Comparison of ENCODE assay signal across 16 cellular contexts in the genomic region with DNA sequence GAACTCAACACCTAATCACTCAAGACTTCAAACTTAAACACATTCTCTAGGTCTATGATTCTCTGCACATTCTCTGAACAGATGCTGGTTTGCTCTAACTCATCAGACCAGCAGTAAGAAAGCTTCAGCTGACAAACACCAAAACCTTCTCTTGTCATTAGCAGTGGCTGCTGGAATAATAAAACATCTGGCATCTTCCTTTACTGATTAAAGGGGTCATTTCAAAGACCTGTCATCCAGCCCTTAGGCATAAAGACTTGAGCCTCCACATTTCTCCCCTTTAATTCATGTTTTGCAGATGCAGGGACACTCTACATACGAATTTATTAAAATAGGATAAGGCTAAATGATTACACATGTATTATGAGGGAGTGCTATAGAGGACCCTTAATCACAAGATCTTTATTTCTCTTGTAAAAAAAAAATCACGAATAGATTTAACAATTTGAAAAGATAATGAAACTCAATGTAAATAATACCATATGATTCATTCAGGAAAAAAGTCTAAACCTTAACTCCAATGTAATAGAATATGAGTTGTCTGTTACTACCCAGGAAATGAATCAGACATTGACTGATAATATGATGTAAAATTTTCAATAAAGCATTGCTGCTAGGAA.
DNase-seq lines count a peak whose midpoint lies in the region; ATAC-seq, FAIRE-seq and TF ChIP-seq lines count a peak whose summit lies in the region.
"Had no signal": no experiment of that assay in that cellular context is flagged by ENCODE, and none has a peak within 500 bp of the region (broad histone marks: within the 10 kb centered on the region; RNA-seq: fewer than 3 reads in every experiment).

No MANE protein-coding gene starts in this region.

- no peaks in the 10 kb centered on the region for H3K27me3 Mint-ChIP-seq in chondrocyte (ENCODE audit: low read depth)

- H3K4me1 Mint-ChIP-seq in chondrocyte (ENCODE audit: low read depth): peaks cover 14% of the 10 kb centered on the region
- H3K4me1 Mint-ChIP-seq: nephron had no signal

- ATAC-seq in GM18519 (IDR thresholded peaks at IDR 0.05; ENCODE audit: low FRiP score, unreplicated experiment): no peak
- ATAC-seq: gastroesophageal sphincter had no signal

- H3K79me2 ChIP-seq in Loucy (ENCODE audit: insufficient read depth, low read length): no peaks in the 10 kb centered on the region

- H3K36me3 Mint-ChIP-seq in chondrocyte (ENCODE audit: low read depth): no peaks in the 10 kb centered on the region

- no peak overlapping the region for H3K4me2 ChIP-seq in Loucy (ENCODE audit: low read depth, low read length, poor library complexity, severe bottlenecking)

- H3K9me2 ChIP-seq in Loucy (replicated peaks; ENCODE audit: low read depth, low read length): no peaks in the 10 kb centered on the region

- no peaks in the 10 kb centered on the region for H3F3A ChIP-seq in Loucy (ENCODE audit: low read depth)

- H3K9ac ChIP-seq in Loucy (ENCODE audit: low read depth, low read length, poor library complexity, severe bottlenecking): no peak overlapping the region

- H3K4me1 ChIP-seq in Loucy (ENCODE audit: insufficient read depth, low read length, poor library complexity, severe bottlenecking): no peaks in the 10 kb centered on the region
- H3K4me1 ChIP-seq: gastroesophageal sphincter had no signal

- peak; percentile 80 for FAIRE-seq in D721Med (lab: Jason Lieb, UNC)
- FAIRE-seq: H1 had no signal

- peak overlapping the region; percentile 19 for H3K27ac Mint-ChIP-seq in chondrocyte (ENCODE audit: unreplicated experiment)
- H3K27ac Mint-ChIP-seq: T-helper 1 cell treated with Interleukin-12 subunit alpha and Interleukin-12 subunit beta and Interleukin-4 antibody, amounts not matched to agents 30 μg/mL and 1 μg/mL, for 36 hours had no signal

- no peak overlapping the region for H3K4me3 ChIP-seq in Loucy (ENCODE audit: low read length, poor library complexity, severe bottlenecking)
- H3K4me3 ChIP-seq: gastroesophageal sphincter, lung had no signal

- H3K36me3 ChIP-seq in Loucy (ENCODE audit: insufficient read depth, low read length): no peaks in the 10 kb centered on the region
- H3K36me3 ChIP-seq: gastroesophageal sphincter had no signal

- peak overlapping the region; percentile 10; the same call in 1 of the 2 replicates for H2AFZ ChIP-seq in Loucy (ENCODE audit: low read length)

- no peaks in the 10 kb centered on the region for H4K20me1 ChIP-seq in Loucy (ENCODE audit: insufficient read depth, low read length, poor library complexity, severe bottlenecking)

- H3K4me3 Mint-ChIP-seq in chondrocyte (ENCODE audit: unreplicated experiment): no peak overlapping the region
- H3K4me3 Mint-ChIP-seq: nephron; T-helper 1 cell treated with Interleukin-12 subunit alpha and Interleukin-12 subunit beta and Interleukin-4 antibody, amounts not matched to agents 30 μg/mL and 1 μg/mL, for 36 hours had no signal

- no peaks in the 10 kb centered on the region for H3K9me3 ChIP-seq in Loucy (ENCODE audit: insufficient read depth, low read depth, low read length)
- H3K9me3 ChIP-seq: gastroesophageal sphincter had no signal

- H3K27me3 ChIP-seq in Loucy (ENCODE audit: insufficient read depth, low read length, poor library complexity, severe bottlenecking): no peaks in the 10 kb centered on the region
- H3K27me3 ChIP-seq: gastroesophageal sphincter had no signal

- no peaks in the 10 kb centered on the region for H3K9me3 Mint-ChIP-seq in chondrocyte (ENCODE audit: low read depth)
- H3K9me3 Mint-ChIP-seq: nephron had no signal

- DNase-seq in D721Med (ENCODE audit: insufficient read length, low spot score) (no peak), chondrocyte (ENCODE audit: low spot score) (no peak), left kidney (ENCODE audit: low read depth, low spot score) (peak; percentile 4), GM19240 (ENCODE audit: insufficient read length, low spot score) (no peak), GDM1 (lab: John Stamatoyannopoulos, UW) (no peak), amygdala (lab: John Stamatoyannopoulos, UW) (no peak)
- DNase-seq: activated CD4-positive, alpha-beta T cell treated with anti-CD3 and anti-CD28 coated beads for 1 hour; activated gamma-delta T cell treated with Interleukin-2 at 50 U/mL for 16 hours; NCI-H1092 had no signal

- no peak for TF ChIP-seq CTCF in D721Med (IDR thresholded peaks at IDR 0.05; ENCODE audit: insufficient read depth, missing control alignments)
- TF ChIP-seq CTCF in Loucy (conservative IDR thresholded peaks at IDR 0.05; ENCODE audit: low read length): no peak
- no peak for TF ChIP-seq CTCF in chondrocyte (IDR thresholded peaks at IDR 0.05)
